Comparison of ENCODE assay signal across 2 cellular contexts in genomic region chr19:5189318-5189607, GRCh38.
A peak's percentile ranks its signal among the peaks of the same experiment; 100 is the strongest.
TF ChIP-seq lines count a peak whose summit lies in the region.

No MANE protein-coding gene starts in this region.

TF ChIP-seq in HEK293, 187 proteins besides CTCF, POLR2A, EP300 and RAD21:
- TF ChIP-seq SP7 (tag by site-specific recombination; IDR thresholded peaks at IDR 0.05) (peak; percentile 52; the same call in 1 of the 2 replicates), WT1 (tag by site-specific recombination; IDR thresholded peaks at IDR 0.05) (peak; percentile 72), ZNF48 (tag by site-specific recombination; IDR thresholded peaks at IDR 0.05) (no peak), PRDM6 (tag by site-specific recombination; IDR thresholded peaks at IDR 0.05) (peak; percentile 82)

TF ChIP-seq in SK-N-SH, 30 proteins besides CTCF, POLR2A, EP300 and RAD21:
- TF ChIP-seq IRF3 (IDR thresholded peaks at IDR 0.05; ENCODE audit: low read depth, low read length) (no peak), USF1 (IDR thresholded peaks at IDR 0.05; ENCODE audit: borderline replicate concordance, low read depth) (no peak), RCOR1 (IDR thresholded peaks at IDR 0.05; ENCODE audit: low read length) (no peak), RFX5 (IDR thresholded peaks at IDR 0.05; ENCODE audit: low read length) (no peak), GABPA (IDR thresholded peaks at IDR 0.05; ENCODE audit: low read depth) (no peak), CHD2 (IDR thresholded peaks at IDR 0.05; ENCODE audit: low read length, partially characterized antibody) (no peak), FOSL2 (IDR thresholded peaks at IDR 0.05; ENCODE audit: borderline replicate concordance, low read depth) (no peak)
